16 cellular contexts compared by ENCODE assay signal in the genomic region with DNA sequence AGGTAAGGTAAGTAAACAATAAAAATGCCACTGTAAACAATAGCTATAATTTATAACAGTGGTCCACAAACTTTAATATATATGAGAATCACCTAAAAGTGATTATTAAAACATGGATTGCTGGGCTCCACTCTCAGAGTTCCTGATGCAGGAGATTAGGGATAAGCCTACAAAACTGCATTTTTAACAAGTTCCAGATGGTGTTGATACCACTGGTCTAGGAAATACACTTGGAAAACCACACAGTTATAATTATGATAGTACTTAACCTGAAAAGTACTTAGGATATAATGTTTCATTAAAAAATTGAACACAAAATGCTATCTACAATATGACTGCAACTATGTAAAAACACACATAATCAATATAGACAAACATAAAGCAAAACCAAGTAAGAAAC.
"Had no signal": no experiment of that assay in that cellular context is flagged by ENCODE, and none has a peak within 500 bp of the region (broad histone marks: within the 10 kb centered on the region; RNA-seq: fewer than 3 reads in every experiment).

No MANE protein-coding gene starts in this region.

- H3K27me3 Mint-ChIP-seq: activated naive CD4-positive, alpha-beta T cell treated with anti-CD3 and anti-CD28 coated beads, Interleukin-2, amount 10 ng/mL, durations not matched to agents 7 days and 5 days; naive thymus-derived CD4-positive, alpha-beta T cell; stimulated activated naive CD8-positive, alpha-beta T cell treated with anti-CD3 and anti-CD28 coated beads, Interleukin-15, Interleukin-2, amounts not matched to agents 100 ng/mL and 50 ng/mL, for 24 hours; type B pancreatic cell had no signal

- ATAC-seq: left lobe of liver; naive thymus-derived CD4-positive, alpha-beta T cell; right lobe of liver had no signal

- H3K9me3 Mint-ChIP-seq: type B pancreatic cell had no signal

- H3K4me3 Mint-ChIP-seq: activated naive CD4-positive, alpha-beta T cell treated with anti-CD3 and anti-CD28 coated beads, Interleukin-2, amount 10 ng/mL, durations not matched to agents 7 days and 5 days; naive thymus-derived CD4-positive, alpha-beta T cell; stimulated activated naive CD8-positive, alpha-beta T cell treated with anti-CD3 and anti-CD28 coated beads, Interleukin-15, Interleukin-2, amounts not matched to agents 100 ng/mL and 50 ng/mL, for 24 hours; type B pancreatic cell had no signal

- FAIRE-seq: keratinocyte had no signal

- H3K4me1 Mint-ChIP-seq: activated naive CD4-positive, alpha-beta T cell treated with anti-CD3 and anti-CD28 coated beads, Interleukin-2, amount 10 ng/mL, durations not matched to agents 7 days and 5 days had no signal

- DNase-seq: activated CD4-positive, alpha-beta T cell treated with anti-CD3 and anti-CD28 coated beads for 1 hour; activated CD4-positive, alpha-beta T cell treated with anti-CD3 and anti-CD28 coated beads, Interleukin-2, amount 50 U/mL, for 48 hours; activated naive CD4-positive, alpha-beta T cell treated with anti-CD3 and anti-CD28 coated beads, Interleukin-2, amount 10 ng/mL, durations not matched to agents 7 days and 5 days; adrenal gland; erythroblast; hippocampal formation; mammary epithelial cell; naive thymus-derived CD4-positive, alpha-beta T cell; ovary; right lobe of liver had no signal

- H3K4me3 ChIP-seq: adrenal gland, ovary, right lobe of liver, suprapubic skin had no signal

- H3K27ac Mint-ChIP-seq: activated naive CD4-positive, alpha-beta T cell treated with anti-CD3 and anti-CD28 coated beads, Interleukin-2, amount 10 ng/mL, durations not matched to agents 7 days and 5 days; activated T-helper 2 cell treated with anti-CD3 and anti-CD28 coated beads, Interferon-gamma antibody, Interleukin-2, Interleukin-4, amounts not matched to agents 10 μg/mL and 5 μg/mL and 100 μg/mL, durations not matched to agents 14 hours and 24 hours and 36 hours; naive thymus-derived CD4-positive, alpha-beta T cell; stimulated activated naive CD8-positive, alpha-beta T cell treated with anti-CD3 and anti-CD28 coated beads, Interleukin-15, Interleukin-2, amounts not matched to agents 100 ng/mL and 50 ng/mL, for 24 hours; type B pancreatic cell had no signal
